8 cellular contexts compared by ENCODE assay signal in genomic region chr11:47249378-47249715, GRCh38. TPM values are rescaled to one million over a fixed set of nuclear protein-coding genes. Genes with fewer than 3 reads are reported as not detected.
DNase-seq lines count a peak whose midpoint lies in the region; ATAC-seq and TF ChIP-seq lines count a peak whose summit lies in the region.

No MANE protein-coding gene starts in this region.

- H3K4me1 ChIP-seq in HCT116 (ENCODE audit: control insufficient read depth in 1 of 2, insufficient read depth in 2 of 2, low read length in 2 of 2) (peaks cover 7 to 16% of the 10 kb centered on the region in 2 experiments; a peak in 2 of 4 replicates), iPS DF 6.9 (ENCODE audit: control insufficient read depth, insufficient read depth, low read length) (no peaks in the 10 kb centered on the region), smooth muscle cell (ENCODE audit: low read depth) (no peaks in the 10 kb centered on the region)

- peaks cover 3% of the 10 kb centered on the region for H3K36me3 Mint-ChIP-seq in activated CD8-positive, alpha-beta T cell treated with anti-CD3 and anti-CD28 coated beads for 36 hours (ENCODE audit: low read depth)

- H3K9me2 ChIP-seq in HCT116 (ENCODE audit: insufficient read depth): no peaks in the 10 kb centered on the region

- peak overlapping the region; percentile 98 for H3K27ac Mint-ChIP-seq in activated CD8-positive, alpha-beta T cell treated with anti-CD3 and anti-CD28 coated beads for 36 hours

- TF ChIP-seq CTCF in HCT116 (IDR thresholded peaks at IDR 0.05 in 2 of 3, conservative IDR thresholded peaks at IDR 0.05 in 1 of 3; ENCODE audit: borderline replicate concordance in 1 of 3, insufficient read depth in 1 of 3, low read depth in 2 of 3, low read length in 2 of 3) (0 out of 6 replicates have a peak, but pooled peaks of 1 of the 3 experiments have one; percentile 4), smooth muscle cell (IDR thresholded peaks at IDR 0.05; ENCODE audit: borderline replicate concordance, insufficient read depth, poor library complexity, severe bottlenecking) (no peak)
- TF ChIP-seq CTCF in activated CD8-positive, alpha-beta T cell treated with anti-CD3 and anti-CD28 coated beads for 36 hours (IDR thresholded peaks at IDR 0.05): no peak

- intact Hi-C loops in HCT116 (cut with micrococcal nuclease): loop anchor here (2.0 kb wide), 1 partner anchor 73 kb away; the partner anchor contains the start of gene ARFGAP2
- intact Hi-C loops in activated CD8-positive, alpha-beta T cell treated with anti-CD3 and anti-CD28 coated beads for 36 hours (cut with micrococcal nuclease): no loop called here

- no peak for ATAC-seq in HCT116
- no peak for ATAC-seq in activated CD8-positive, alpha-beta T cell treated with anti-CD3 and anti-CD28 coated beads for 36 hours
- ATAC-seq in HG02852 (IDR thresholded peaks at IDR 0.05; ENCODE audit: unreplicated experiment): no peak

- H3K9me3 Mint-ChIP-seq in activated CD8-positive, alpha-beta T cell treated with anti-CD3 and anti-CD28 coated beads for 36 hours: no peaks in the 10 kb centered on the region

- no peaks in the 10 kb centered on the region for H4K20me1 ChIP-seq in HCT116 (ENCODE audit: insufficient read depth)
- H4K20me1 ChIP-seq in smooth muscle cell (ENCODE audit: low read depth): no peaks in the 10 kb centered on the region

- H3K9me3 ChIP-seq in HCT116 (ENCODE audit: control insufficient read depth in 1 of 2, insufficient read depth in 1 of 2, low read depth in 1 of 2, low read length in 2 of 2) (no peaks in the 10 kb centered on the region), iPS DF 6.9 (ENCODE audit: control insufficient read depth, insufficient read depth, low read length) (no peaks in the 10 kb centered on the region), smooth muscle cell (replicated peaks; ENCODE audit: low read depth) (no peaks in the 10 kb centered on the region)

- H3K36me3 ChIP-seq in HCT116 (ENCODE audit: control insufficient read depth in 1 of 2, insufficient read depth in 2 of 2, low read length in 2 of 2) (peaks cover 4 to 12% of the 10 kb centered on the region in 2 experiments; a peak in 1 of 4 replicates), iPS DF 6.9 (ENCODE audit: control insufficient read depth, insufficient read depth, low read length) (peaks cover 10% of the 10 kb centered on the region; the same call in 1 of the 2 replicates), smooth muscle cell (ENCODE audit: low read depth) (no peaks in the 10 kb centered on the region)

- no CpG with 5 or more reads among the region's 3 CpGs for WGBS in iPS DF 6.9 (ENCODE audit: insufficient coverage, insufficient read length)
- WGBS in smooth muscle cell (ENCODE audit: low lambda C conversion rate): 80% methylated on average over 3 of the region's 3 CpGs

- CTCF ChIA-PET in HCT116 (lab: Charles Lee): interaction anchor here (0.6 to 2.2 kb wide), 5 partner anchors 15 to 106 kb away, joined by 3 to 9 read pairs (median 6); partner anchors contain the start of gene DDB2
- CTCF ChIA-PET in activated CD8-positive, alpha-beta T cell treated with anti-CD3 and anti-CD28 coated beads for 36 hours (lab: Charles Lee): interaction anchor here (0.7 to 6.6 kb wide), 7 partner anchors 10 to 175 kb away, joined by 3 to 47 read pairs (median 6); partner anchors contain the start of genes DDB2 and NR1H3

- BruUV-seq in HCT116 (replicated peaks; lab: Mats Ljungman, UMichigan): no TSS peak

- RAD21 ChIA-PET in HCT116 (lab: Charles Lee; ENCODE audit: low non-redundant PET in 1 of 2, low total read pairs in 2 of 2, uncharacterized antibody in 2 of 2, unreplicated experiment in 2 of 2): interaction anchor here (0.7 to 1.9 kb wide), 3 partner anchors 16 to 205 kb away, joined by 3 to 7 read pairs (median 4); no protein-coding TSS in a partner anchor

- no peak for TF ChIP-seq POLR2A in HCT116 (IDR thresholded peaks at IDR 0.05; ENCODE audit: borderline replicate concordance, extremely low read depth, insufficient read depth, insufficient read length)

- H3K27ac ChIP-seq in HCT116 (ENCODE audit: low read depth, low read length): peak overlapping the region; percentile 73
- no peak overlapping the region for H3K27ac ChIP-seq in iPS DF 6.9 (ENCODE audit: low read length)
- H3K27ac ChIP-seq in smooth muscle cell (ENCODE audit: low read depth): no peak overlapping the region

- H3K79me2 ChIP-seq in HCT116 (ENCODE audit: insufficient read depth, low read length) (peaks cover 33% of the 10 kb centered on the region), smooth muscle cell (ENCODE audit: low read depth) (no peaks in the 10 kb centered on the region)

- H3K9ac ChIP-seq in HCT116 (ENCODE audit: low read length) (peak overlapping the region; percentile 89), smooth muscle cell (ENCODE audit: low read depth) (peak overlapping the region; percentile 66)

- H3F3A ChIP-seq in smooth muscle cell (ENCODE audit: low read depth): no peaks in the 10 kb centered on the region

- H3K4me3 Mint-ChIP-seq in activated CD8-positive, alpha-beta T cell treated with anti-CD3 and anti-CD28 coated beads for 36 hours: peak overlapping the region; percentile 95

- H3K4me2 ChIP-seq in HCT116 (ENCODE audit: low read length) (peak overlapping the region; percentile 90), smooth muscle cell (peak overlapping the region; percentile 64)

- no peak for TF ChIP-seq RAD21 in HCT116 (IDR thresholded peaks at IDR 0.05; ENCODE audit: low read depth)

- H3K27me3 Mint-ChIP-seq in activated CD8-positive, alpha-beta T cell treated with anti-CD3 and anti-CD28 coated beads for 36 hours: no peaks in the 10 kb centered on the region

- POLR2A ChIA-PET in HCT116 (lab: Charles Lee): interaction anchor here (1.0 to 2.2 kb wide), 7 partner anchors 11 to 37 kb away, joined by 3 to 16 read pairs (median 4); partner anchors contain the start of gene DDB2
- POLR2A ChIA-PET in activated CD8-positive, alpha-beta T cell treated with anti-CD3 and anti-CD28 coated beads for 36 hours (lab: Charles Lee): interaction anchor here (0.7 to 9.2 kb wide), 13 partner anchors 8 to 166 kb away, joined by 3 to 118 read pairs (median 7); partner anchors contain the start of genes DDB2, NR1H3 and PACSIN3

- H3K4me1 Mint-ChIP-seq in activated CD8-positive, alpha-beta T cell treated with anti-CD3 and anti-CD28 coated beads for 36 hours (ENCODE audit: low read depth): peaks cover 26% of the 10 kb centered on the region

- DNase-seq in HCT116 (ENCODE audit: low read depth, low spot score) (no peak), iPS DF 6.9 (ENCODE audit: low read depth, low spot score) (no peak), smooth muscle cell (lab: John Stamatoyannopoulos, UW; ENCODE audit: unreplicated experiment) (no peak), NCI-H2227 treated with DMSO at 0.1 percent for 48 hours (lab: John Stamatoyannopoulos, UW) (no peak), iPS-NIHi11 (ENCODE audit: low spot score) (no peak), islet precursor cell (no peak)
- no peak for DNase-seq in activated CD8-positive, alpha-beta T cell treated with anti-CD3 and anti-CD28 coated beads for 36 hours

- no peaks in the 10 kb centered on the region for H3K27me3 ChIP-seq in HCT116 (ENCODE audit: insufficient read depth, low read length)
- no peaks in the 10 kb centered on the region for H3K27me3 ChIP-seq in iPS DF 6.9 (ENCODE audit: control insufficient read depth, insufficient read depth, low read length)
- H3K27me3 ChIP-seq in smooth muscle cell (ENCODE audit: low read depth): no peaks in the 10 kb centered on the region

- H3K4me3 ChIP-seq in HCT116 (replicated peaks in 1 of 2; ENCODE audit: low read depth in 1 of 2, low read length in 2 of 2) (peak overlapping the region; percentile 71 to 96), iPS DF 6.9 (ENCODE audit: low read length) (peak overlapping the region; percentile 51; the same call in 1 of the 2 replicates), smooth muscle cell (peak overlapping the region; percentile 66)

- H2AFZ ChIP-seq in HCT116 (ENCODE audit: low read depth, low read length, poor library complexity, severe bottlenecking): no peak overlapping the region
- H2AFZ ChIP-seq in smooth muscle cell (ENCODE audit: low read depth): no peak overlapping the region

TF ChIP-seq in HCT116, 20 proteins besides CTCF, POLR2A, EP300 and RAD21:
- TF ChIP-seq SIN3A (IDR thresholded peaks at IDR 0.05; ENCODE audit: low read depth): no peak
- TF ChIP-seq YY1 (IDR thresholded peaks at IDR 0.05; ENCODE audit: extremely low read depth, insufficient replicate concordance, low read depth, low read length): no peak
- TF ChIP-seq TCF7L2 (IDR thresholded peaks at IDR 0.05; ENCODE audit: borderline replicate concordance, extremely low read depth, insufficient read depth, insufficient read length): no peak
- TF ChIP-seq SRF (IDR thresholded peaks at IDR 0.05; ENCODE audit: low read depth): no peak
- TF ChIP-seq ELF1 (IDR thresholded peaks at IDR 0.05; ENCODE audit: borderline replicate concordance, low read depth): no peak

RNA-seq across cellular contexts. Expression of gene ACP2, which starts 0.7 kb away (rescaled TPM):
- total RNA-seq in HCT116 (2021; ENCODE audit: unreplicated experiment): 21.5 TPM
- polyA plus RNA-seq in HCT116 (2012): 18.0 and 19.6 TPM in 2 replicates
- total RNA-seq in activated CD8-positive, alpha-beta T cell treated with anti-CD3 and anti-CD28 coated beads for 36 hours: 10 to 100 TPM in 1 of 2 experiments, 1 to 10 TPM in 1; 9.4 to 13.4 TPM
- 31.4 and 62.4 TPM in 2 replicates for total RNA-seq in smooth muscle cell
- polyA plus RNA-seq in smooth muscle cell: 25.0 and 26.3 TPM in 2 replicates

RNA-seq across cellular contexts. Expression of gene NR1H3, which starts 8.4 kb away (rescaled TPM):
- 23.5 TPM for total RNA-seq in HCT116 (2021; ENCODE audit: unreplicated experiment)
- polyA plus RNA-seq in HCT116 (2012): 27.0 and 27.2 TPM in 2 replicates
- total RNA-seq in activated CD8-positive, alpha-beta T cell treated with anti-CD3 and anti-CD28 coated beads for 36 hours: 10 to 100 TPM; 12.7 to 15.3 TPM
- total RNA-seq in smooth muscle cell: 8.1 and 8.4 TPM in 2 replicates
- 13.7 and 19.2 TPM in 2 replicates for polyA plus RNA-seq in smooth muscle cell

RNA-seq across cellular contexts. Expression of gene MADD, which starts 20.6 kb away (rescaled TPM):
- 37.1 TPM for total RNA-seq in HCT116 (2021; ENCODE audit: unreplicated experiment)
- polyA plus RNA-seq in HCT116 (2012): 28.7 and 30.1 TPM in 2 replicates
- 10 to 100 TPM; 55.7 to 61.2 TPM for total RNA-seq in activated CD8-positive, alpha-beta T cell treated with anti-CD3 and anti-CD28 coated beads for 36 hours
- total RNA-seq in smooth muscle cell: 24.2 and 27.7 TPM in 2 replicates
- 13.1 and 15.0 TPM in 2 replicates for polyA plus RNA-seq in smooth muscle cell

RNA-seq across cellular contexts. Expression of gene DDB2, which starts 34.6 kb away (rescaled TPM):
- total RNA-seq in HCT116 (2021; ENCODE audit: unreplicated experiment): 64.0 TPM
- 83.8 and 91.5 TPM in 2 replicates for polyA plus RNA-seq in HCT116 (2012)
- 100 to 1,000 TPM; 189 to 200 TPM for total RNA-seq in activated CD8-positive, alpha-beta T cell treated with anti-CD3 and anti-CD28 coated beads for 36 hours
- total RNA-seq in smooth muscle cell: 60.1 and 64.4 TPM in 2 replicates
- polyA plus RNA-seq in smooth muscle cell: 96.0 and 104 TPM in 2 replicates
